31 cellular contexts compared by ENCODE assay signal in the genomic region with DNA sequence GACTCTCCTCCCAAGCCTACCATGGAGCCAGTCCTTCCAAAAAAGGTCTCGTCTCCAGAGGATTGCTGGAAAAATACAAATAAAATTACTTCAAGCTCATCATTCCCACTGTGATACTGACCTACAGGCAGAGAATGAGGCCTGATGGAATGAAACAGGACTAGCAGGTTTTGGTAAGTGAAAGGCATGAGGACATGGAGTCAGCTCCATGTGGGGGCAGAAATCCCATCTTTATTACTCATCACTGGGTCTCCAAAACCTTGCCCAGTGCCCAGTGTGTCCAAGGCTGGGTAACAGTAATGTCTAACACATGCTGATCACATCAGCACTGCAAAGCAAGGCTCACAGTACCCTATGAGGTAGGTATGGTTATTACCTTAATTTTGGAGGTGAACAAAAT.
"Had no signal": no experiment of that assay in that cellular context is flagged by ENCODE, and none has a peak within 500 bp of the region (broad histone marks: within the 10 kb centered on the region; RNA-seq: fewer than 3 reads in every experiment).

No MANE protein-coding gene starts in this region.

- H3K4me3 ChIP-seq: heart left ventricle, psoas muscle, sigmoid colon, smooth muscle cell, stomach, thyroid gland, upper lobe of right lung had no signal

- H3K27me3 ChIP-seq: foreskin keratinocyte, heart left ventricle, sigmoid colon, stomach, thyroid gland, upper lobe of right lung had no signal

- H3K36me3 ChIP-seq: heart left ventricle, sigmoid colon, stomach, thyroid gland, upper lobe of right lung had no signal

- H3K27ac Mint-ChIP-seq: activated B cell treated with CpG ODN at 0.5 μM for 24 hours; activated CD8-positive, alpha-beta T cell treated with anti-CD3 and anti-CD28 coated beads for 36 hours; activated T-helper 17 cell treated with anti-CD3 and anti-CD28 coated beads, Interleukin-2, amount 50 U/mL, for 72 hours; immature natural killer cell; memory B cell; naive thymus-derived CD4-positive, alpha-beta T cell; stimulated activated naive B cell treated with anti-CD40 and anti-IgM and Interleukin-4, amounts not matched to agents 10 μg/mL and 1 μg/mL and 100 μg/mL, for 72 hours had no signal

- H3K4me3 Mint-ChIP-seq: activated B cell treated with CpG ODN at 0.5 μM for 24 hours; activated CD8-positive, alpha-beta T cell treated with anti-CD3 and anti-CD28 coated beads for 36 hours; activated T-cell treated with anti-CD3 and anti-CD28 coated beads, Interleukin-2, amount 50 U/mL, for 4 hours; activated T-helper 17 cell treated with anti-CD3 and anti-CD28 coated beads, Interleukin-2, amount 50 U/mL, for 72 hours; immature natural killer cell; memory B cell; naive thymus-derived CD4-positive, alpha-beta T cell; stimulated activated naive B cell treated with anti-CD40 and anti-IgM and Interleukin-4, amounts not matched to agents 10 μg/mL and 1 μg/mL and 100 μg/mL, for 72 hours had no signal

- H3K9me3 Mint-ChIP-seq: activated B cell treated with CpG ODN at 0.5 μM for 24 hours; activated T-cell treated with anti-CD3 and anti-CD28 coated beads, Interleukin-2, amount 50 U/mL, for 4 hours; stimulated activated naive B cell treated with anti-CD40 and anti-IgM and Interleukin-4, amounts not matched to agents 10 μg/mL and 1 μg/mL and 100 μg/mL, for 72 hours had no signal

- H3K4me1 Mint-ChIP-seq: activated T-helper 17 cell treated with anti-CD3 and anti-CD28 coated beads, Interleukin-2, amount 50 U/mL, for 72 hours; immature natural killer cell; memory B cell; naive thymus-derived CD4-positive, alpha-beta T cell had no signal

- H3K27ac ChIP-seq: epithelial cell of prostate, foreskin keratinocyte, heart left ventricle, parathyroid adenoma, psoas muscle, sigmoid colon, stomach, thyroid gland, upper lobe of right lung had no signal

- ATAC-seq: activated CD8-positive, alpha-beta T cell treated with anti-CD3 and anti-CD28 coated beads for 36 hours; activated T-cell treated with anti-CD3 and anti-CD28 coated beads, Interleukin-2, amount 50 U/mL, for 4 hours; activated T-helper 17 cell treated with anti-CD3 and anti-CD28 coated beads, Interleukin-2, amount 50 U/mL, for 72 hours; foreskin keratinocyte; heart left ventricle; naive thymus-derived CD4-positive, alpha-beta T cell; psoas muscle; stimulated activated naive B cell treated with anti-CD40 and anti-IgM and Interleukin-4, amounts not matched to agents 10 μg/mL and 1 μg/mL and 100 μg/mL, for 72 hours; upper lobe of right lung had no signal

- H3K36me3 Mint-ChIP-seq: immature natural killer cell; memory B cell; stimulated activated naive B cell treated with anti-CD40 and anti-IgM and Interleukin-4, amounts not matched to agents 10 μg/mL and 1 μg/mL and 100 μg/mL, for 72 hours had no signal

- H3K4me1 ChIP-seq: foreskin keratinocyte, heart left ventricle, parathyroid adenoma, psoas muscle, sigmoid colon, stomach, thyroid gland, upper lobe of right lung had no signal

- H3K9me3 ChIP-seq: heart left ventricle, psoas muscle, sigmoid colon, stomach, thyroid gland, upper lobe of right lung had no signal

- DNase-seq: activated B cell treated with CpG ODN at 0.5 μM for 24 hours; activated CD4-positive, alpha-beta T cell treated with anti-CD3 and anti-CD28 coated beads, Interleukin-2, amount 50 U/mL, for 1 hour; activated CD8-positive, alpha-beta T cell treated with anti-CD3 and anti-CD28 coated beads for 36 hours; activated gamma-delta T cell treated with Interleukin-2 at 50 U/mL for 16 hours; activated naive CD4-positive, alpha-beta T cell treated with anti-CD3 and anti-CD28 coated beads, Interleukin-2, amount 50 U/mL, for 16 hours; activated T-cell treated with anti-CD3 and anti-CD28 coated beads, Interleukin-2, amount 50 U/mL, for 4 hours; amniotic stem cell; dermis blood vessel endothelial cell; effector CD4-positive, alpha-beta T cell; foreskin keratinocyte; heart left ventricle; hypothalamus; immature natural killer cell; kidney; midbrain; naive thymus-derived CD4-positive, alpha-beta T cell; psoas muscle; sigmoid colon; stimulated activated CD4-positive, alpha-beta T cell treated with anti-CD3 and anti-CD28 coated beads, Interleukin-1b, Interleukin-23, amount 100 ng/mL, for 48 hours; stimulated activated CD4-positive, alpha-beta T cell treated with anti-CD3 and anti-CD28 coated beads, Interleukin-4, amount 100 ng/mL, for 4 hours; stimulated activated CD8-positive, alpha-beta memory T cell treated with anti-CD3 and anti-CD28 coated beads, Interleukin-4, amount 100 ng/mL, for 48 hours; stimulated activated naive B cell treated with anti-CD40 and anti-IgM and Interleukin-4, amounts not matched to agents 10 μg/mL and 1 μg/mL and 100 μg/mL, for 72 hours; stomach; T-helper 2 cell; thyroid gland; upper lobe of right lung had no signal
